1 cellular context compared by ENCODE assay signal in the genomic region with DNA sequence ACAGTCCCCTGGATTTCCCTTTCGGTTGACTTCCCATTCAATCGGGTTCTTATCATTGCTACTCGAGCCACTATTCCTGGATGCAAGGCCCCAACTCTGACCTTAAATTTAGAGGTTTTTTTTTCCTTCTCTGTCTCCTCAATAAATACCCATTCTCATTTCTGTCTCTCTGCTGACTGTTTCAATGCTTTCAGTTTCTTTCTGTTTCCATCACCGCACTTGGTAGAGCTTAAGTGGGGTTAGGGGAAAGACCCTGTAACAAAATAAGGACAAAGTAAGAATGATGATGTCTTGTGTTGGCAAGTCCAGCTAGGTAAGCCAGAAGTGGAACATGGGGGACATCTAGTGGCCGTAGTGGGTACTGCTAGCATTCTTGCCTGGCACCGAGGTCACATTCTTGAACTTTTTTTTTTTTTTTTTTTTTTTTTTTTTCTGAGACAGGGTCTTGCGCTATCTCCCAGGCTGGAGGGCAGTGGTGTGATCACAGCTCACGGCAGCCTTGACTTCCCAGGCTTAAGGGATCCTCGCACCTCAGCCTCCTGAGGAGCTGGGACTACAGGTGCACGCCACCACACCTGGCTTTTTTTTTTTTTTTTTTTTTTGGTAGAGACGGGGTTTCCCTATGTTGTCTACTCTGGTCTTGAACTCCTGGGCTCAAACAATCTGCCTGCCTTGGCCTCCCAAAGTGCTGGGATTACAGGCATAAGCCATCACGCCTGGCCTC.
A peak's percentile ranks its signal among the peaks of the same experiment; 100 is the strongest.
TF ChIP-seq lines count a peak whose summit lies in the region.

No MANE protein-coding gene starts in this region.

TF ChIP-seq in K562, 482 proteins besides CTCF, POLR2A, EP300 and RAD21 (continues in another document):
- TF ChIP-seq SAP30 (IDR thresholded peaks at IDR 0.05; ENCODE audit: borderline replicate concordance, insufficient read depth, low read depth, low read length, poor library complexity, severe bottlenecking) (no peak), ZSCAN32 (CRISPR knock-in tag; IDR thresholded peaks at IDR 0.05) (no peak), NFIC (IDR thresholded peaks at IDR 0.05) (peak; percentile 70), CBFA2T2 (conservative IDR thresholded peaks at IDR 0.05) (no peak), PHTF2 (CRISPR knock-in tag; IDR thresholded peaks at IDR 0.05) (no peak), NELFE (IDR thresholded peaks at IDR 0.05; ENCODE audit: insufficient read depth, insufficient read length) (no peak), ARNT (IDR thresholded peaks at IDR 0.05) (peak in 1 of 2 experiments; percentile 62; a peak in 1 of 4 replicates), SMARCA5 (IDR thresholded peaks at IDR 0.05) (peak; percentile 63), ZNF165 (CRISPR knock-in tag; IDR thresholded peaks at IDR 0.05; ENCODE audit: borderline replicate concordance) (no peak), KLF16 (IDR thresholded peaks at IDR 0.05) (0 out of 2 replicates have a peak, but pooled peaks have one; percentile 42), TEAD1 (CRISPR knock-in tag; IDR thresholded peaks at IDR 0.05) (peak in 1 of 2 experiments; percentile 96; a peak in 2 of 4 replicates), TCF15 (CRISPR knock-in tag; IDR thresholded peaks at IDR 0.05) (no peak), HDAC2 (IDR thresholded peaks at IDR 0.05) (0 out of 2 replicates have a peak, but pooled peaks have one; percentile 12), MEF2A (IDR thresholded peaks at IDR 0.05; ENCODE audit: control insufficient read depth, low read depth, low read length) (no peak), NFE2 (IDR thresholded peaks at IDR 0.05; ENCODE audit: low read depth) (peak; percentile 3; the same call in 1 of the 2 replicates), STAG1 (CRISPR knock-in tag; IDR thresholded peaks at IDR 0.05; ENCODE audit: borderline replicate concordance) (peak; percentile 92), ZC3H4 (CRISPR knock-in tag; IDR thresholded peaks at IDR 0.05; ENCODE audit: borderline replicate concordance) (no peak), E2F5 (CRISPR knock-in tag; IDR thresholded peaks at IDR 0.05) (peak; percentile 16; the same call in 1 of the 2 replicates), ZNF444 (CRISPR knock-in tag; IDR thresholded peaks at IDR 0.05) (no peak), HIVEP1 (CRISPR knock-in tag; IDR thresholded peaks at IDR 0.05) (no peak), ADNP (tag; IDR thresholded peaks at IDR 0.05) (no peak), SMC3 (conservative IDR thresholded peaks at IDR 0.05; ENCODE audit: insufficient read depth, low read depth, low read length) (peak; percentile 95), HMBOX1 (IDR thresholded peaks at IDR 0.05) (0 out of 2 replicates have a peak, but pooled peaks have one; percentile 16), NONO (IDR thresholded peaks at IDR 0.05; ENCODE audit: low read depth in 2 of 2, low read length in 1 of 2) (0 out of 4 replicates have a peak, but pooled peaks of 1 of the 2 experiments have one; percentile 41), TBL1XR1 (IDR thresholded peaks at IDR 0.05; ENCODE audit: low read length in 2 of 2) (peak in 1 of 2 experiments; percentile 67; a peak in 1 of 4 replicates), ZNF766 (CRISPR knock-in tag; conservative IDR thresholded peaks at IDR 0.05) (peak; percentile 54; the same call in 1 of the 2 replicates), RBBP5 (IDR thresholded peaks at IDR 0.05; ENCODE audit: borderline replicate concordance, insufficient read depth, low read length, poor library complexity, severe bottlenecking) (no peak), GABPB1 (CRISPR knock-in tag; IDR thresholded peaks at IDR 0.05) (no peak), PML (IDR thresholded peaks at IDR 0.05; ENCODE audit: low read length) (no peak), ZNF354B (CRISPR knock-in tag; IDR thresholded peaks at IDR 0.05) (no peak), ZNF764 (CRISPR knock-in tag; IDR thresholded peaks at IDR 0.05; ENCODE audit: low read depth) (no peak), EHMT2 (IDR thresholded peaks at IDR 0.05) (peak; percentile 47; the same call in 1 of the 2 replicates), ZNF668 (CRISPR knock-in tag; IDR thresholded peaks at IDR 0.05) (no peak), ZFX (CRISPR knock-in tag; IDR thresholded peaks at IDR 0.05) (no peak; the same call in 1 of the 2 replicates), ZNF384 (IDR thresholded peaks at IDR 0.05; ENCODE audit: low read depth, low read length) (peak; percentile 99), CC2D1A (IDR thresholded peaks at IDR 0.05) (peak; percentile 85), ELF4 (CRISPR knock-in tag; IDR thresholded peaks at IDR 0.05) (peak; percentile 34; the same call in 1 of the 2 replicates), ZNF24 (IDR thresholded peaks at IDR 0.05) (peak; percentile 7; the same call in 1 of the 2 replicates), PTTG1 (tag; IDR thresholded peaks at IDR 0.05; ENCODE audit: low read depth) (peak; percentile 18; the same call in 1 of the 2 replicates), ZNF146 (CRISPR knock-in tag; IDR thresholded peaks at IDR 0.05; ENCODE audit: unreplicated experiment) (no peak), HNRNPH1 (optimal IDR thresholded peaks at IDR 0.05; ENCODE audit: low read depth, low read length) (no peak), ZBTB7A (IDR thresholded peaks at IDR 0.05; ENCODE audit: borderline replicate concordance, control insufficient read depth, low read depth, low read length) (peak; percentile 35; the same call in 1 of the 2 replicates)
- TF ChIP-seq, protein P1, sequence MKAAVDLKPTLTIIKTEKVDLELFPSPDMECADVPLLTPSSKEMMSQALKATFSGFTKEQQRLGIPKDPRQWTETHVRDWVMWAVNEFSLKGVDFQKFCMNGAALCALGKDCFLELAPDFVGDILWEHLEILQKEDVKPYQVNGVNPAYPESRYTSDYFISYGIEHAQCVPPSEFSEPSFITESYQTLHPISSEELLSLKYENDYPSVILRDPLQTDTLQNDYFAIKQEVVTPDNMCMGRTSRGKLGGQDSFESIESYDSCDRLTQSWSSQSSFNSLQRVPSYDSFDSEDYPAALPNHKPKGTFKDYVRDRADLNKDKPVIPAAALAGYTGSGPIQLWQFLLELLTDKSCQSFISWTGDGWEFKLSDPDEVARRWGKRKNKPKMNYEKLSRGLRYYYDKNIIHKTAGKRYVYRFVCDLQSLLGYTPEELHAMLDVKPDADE (conservative IDR thresholded peaks at IDR 0.05; ENCODE audit: control insufficient read depth, low read depth, low read length) = no peak
- TF ChIP-seq, protein P2, sequence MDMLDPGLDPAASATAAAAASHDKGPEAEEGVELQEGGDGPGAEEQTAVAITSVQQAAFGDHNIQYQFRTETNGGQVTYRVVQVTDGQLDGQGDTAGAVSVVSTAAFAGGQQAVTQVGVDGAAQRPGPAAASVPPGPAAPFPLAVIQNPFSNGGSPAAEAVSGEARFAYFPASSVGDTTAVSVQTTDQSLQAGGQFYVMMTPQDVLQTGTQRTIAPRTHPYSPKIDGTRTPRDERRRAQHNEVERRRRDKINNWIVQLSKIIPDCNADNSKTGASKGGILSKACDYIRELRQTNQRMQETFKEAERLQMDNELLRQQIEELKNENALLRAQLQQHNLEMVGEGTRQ (CRISPR knock-in tag; IDR thresholded peaks at IDR 0.05) = no peak
- TF ChIP-seq, protein P3, sequence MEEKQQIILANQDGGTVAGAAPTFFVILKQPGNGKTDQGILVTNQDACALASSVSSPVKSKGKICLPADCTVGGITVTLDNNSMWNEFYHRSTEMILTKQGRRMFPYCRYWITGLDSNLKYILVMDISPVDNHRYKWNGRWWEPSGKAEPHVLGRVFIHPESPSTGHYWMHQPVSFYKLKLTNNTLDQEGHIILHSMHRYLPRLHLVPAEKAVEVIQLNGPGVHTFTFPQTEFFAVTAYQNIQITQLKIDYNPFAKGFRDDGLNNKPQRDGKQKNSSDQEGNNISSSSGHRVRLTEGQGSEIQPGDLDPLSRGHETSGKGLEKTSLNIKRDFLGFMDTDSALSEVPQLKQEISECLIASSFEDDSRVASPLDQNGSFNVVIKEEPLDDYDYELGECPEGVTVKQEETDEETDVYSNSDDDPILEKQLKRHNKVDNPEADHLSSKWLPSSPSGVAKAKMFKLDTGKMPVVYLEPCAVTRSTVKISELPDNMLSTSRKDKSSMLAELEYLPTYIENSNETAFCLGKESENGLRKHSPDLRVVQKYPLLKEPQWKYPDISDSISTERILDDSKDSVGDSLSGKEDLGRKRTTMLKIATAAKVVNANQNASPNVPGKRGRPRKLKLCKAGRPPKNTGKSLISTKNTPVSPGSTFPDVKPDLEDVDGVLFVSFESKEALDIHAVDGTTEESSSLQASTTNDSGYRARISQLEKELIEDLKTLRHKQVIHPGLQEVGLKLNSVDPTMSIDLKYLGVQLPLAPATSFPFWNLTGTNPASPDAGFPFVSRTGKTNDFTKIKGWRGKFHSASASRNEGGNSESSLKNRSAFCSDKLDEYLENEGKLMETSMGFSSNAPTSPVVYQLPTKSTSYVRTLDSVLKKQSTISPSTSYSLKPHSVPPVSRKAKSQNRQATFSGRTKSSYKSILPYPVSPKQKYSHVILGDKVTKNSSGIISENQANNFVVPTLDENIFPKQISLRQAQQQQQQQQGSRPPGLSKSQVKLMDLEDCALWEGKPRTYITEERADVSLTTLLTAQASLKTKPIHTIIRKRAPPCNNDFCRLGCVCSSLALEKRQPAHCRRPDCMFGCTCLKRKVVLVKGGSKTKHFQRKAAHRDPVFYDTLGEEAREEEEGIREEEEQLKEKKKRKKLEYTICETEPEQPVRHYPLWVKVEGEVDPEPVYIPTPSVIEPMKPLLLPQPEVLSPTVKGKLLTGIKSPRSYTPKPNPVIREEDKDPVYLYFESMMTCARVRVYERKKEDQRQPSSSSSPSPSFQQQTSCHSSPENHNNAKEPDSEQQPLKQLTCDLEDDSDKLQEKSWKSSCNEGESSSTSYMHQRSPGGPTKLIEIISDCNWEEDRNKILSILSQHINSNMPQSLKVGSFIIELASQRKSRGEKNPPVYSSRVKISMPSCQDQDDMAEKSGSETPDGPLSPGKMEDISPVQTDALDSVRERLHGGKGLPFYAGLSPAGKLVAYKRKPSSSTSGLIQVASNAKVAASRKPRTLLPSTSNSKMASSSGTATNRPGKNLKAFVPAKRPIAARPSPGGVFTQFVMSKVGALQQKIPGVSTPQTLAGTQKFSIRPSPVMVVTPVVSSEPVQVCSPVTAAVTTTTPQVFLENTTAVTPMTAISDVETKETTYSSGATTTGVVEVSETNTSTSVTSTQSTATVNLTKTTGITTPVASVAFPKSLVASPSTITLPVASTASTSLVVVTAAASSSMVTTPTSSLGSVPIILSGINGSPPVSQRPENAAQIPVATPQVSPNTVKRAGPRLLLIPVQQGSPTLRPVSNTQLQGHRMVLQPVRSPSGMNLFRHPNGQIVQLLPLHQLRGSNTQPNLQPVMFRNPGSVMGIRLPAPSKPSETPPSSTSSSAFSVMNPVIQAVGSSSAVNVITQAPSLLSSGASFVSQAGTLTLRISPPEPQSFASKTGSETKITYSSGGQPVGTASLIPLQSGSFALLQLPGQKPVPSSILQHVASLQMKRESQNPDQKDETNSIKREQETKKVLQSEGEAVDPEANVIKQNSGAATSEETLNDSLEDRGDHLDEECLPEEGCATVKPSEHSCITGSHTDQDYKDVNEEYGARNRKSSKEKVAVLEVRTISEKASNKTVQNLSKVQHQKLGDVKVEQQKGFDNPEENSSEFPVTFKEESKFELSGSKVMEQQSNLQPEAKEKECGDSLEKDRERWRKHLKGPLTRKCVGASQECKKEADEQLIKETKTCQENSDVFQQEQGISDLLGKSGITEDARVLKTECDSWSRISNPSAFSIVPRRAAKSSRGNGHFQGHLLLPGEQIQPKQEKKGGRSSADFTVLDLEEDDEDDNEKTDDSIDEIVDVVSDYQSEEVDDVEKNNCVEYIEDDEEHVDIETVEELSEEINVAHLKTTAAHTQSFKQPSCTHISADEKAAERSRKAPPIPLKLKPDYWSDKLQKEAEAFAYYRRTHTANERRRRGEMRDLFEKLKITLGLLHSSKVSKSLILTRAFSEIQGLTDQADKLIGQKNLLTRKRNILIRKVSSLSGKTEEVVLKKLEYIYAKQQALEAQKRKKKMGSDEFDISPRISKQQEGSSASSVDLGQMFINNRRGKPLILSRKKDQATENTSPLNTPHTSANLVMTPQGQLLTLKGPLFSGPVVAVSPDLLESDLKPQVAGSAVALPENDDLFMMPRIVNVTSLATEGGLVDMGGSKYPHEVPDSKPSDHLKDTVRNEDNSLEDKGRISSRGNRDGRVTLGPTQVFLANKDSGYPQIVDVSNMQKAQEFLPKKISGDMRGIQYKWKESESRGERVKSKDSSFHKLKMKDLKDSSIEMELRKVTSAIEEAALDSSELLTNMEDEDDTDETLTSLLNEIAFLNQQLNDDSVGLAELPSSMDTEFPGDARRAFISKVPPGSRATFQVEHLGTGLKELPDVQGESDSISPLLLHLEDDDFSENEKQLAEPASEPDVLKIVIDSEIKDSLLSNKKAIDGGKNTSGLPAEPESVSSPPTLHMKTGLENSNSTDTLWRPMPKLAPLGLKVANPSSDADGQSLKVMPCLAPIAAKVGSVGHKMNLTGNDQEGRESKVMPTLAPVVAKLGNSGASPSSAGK (IDR thresholded peaks at IDR 0.05) = no peak
